ENCODE assay signal across 16 cellular contexts in genomic region chr1:171615122-171615906, GRCh38. TPM values are rescaled to one million over a fixed set of nuclear protein-coding genes. Genes with fewer than 3 reads are reported as not detected.
"Had no signal": no experiment of that assay in that cellular context is flagged by ENCODE, and none has a peak within 500 bp of the region (broad histone marks: within the 10 kb centered on the region; RNA-seq: fewer than 3 reads in every experiment).

No MANE protein-coding gene starts in this region.

RNA-seq across cellular contexts. Expression of gene MYOCOS, which starts 6.7 kb away (rescaled TPM):
- total RNA-seq: activated CD4-positive, alpha-beta T cell treated with anti-CD3 and anti-CD28 coated beads for 36 hours; ascending aorta; epithelial cell of proximal tubule; fibroblast of lung; hepatocyte; mucosa of descending colon; osteocyte; prostate gland; right atrium auricular region; subcutaneous adipose tissue; ureter; WTC11 had no signal
- polyA plus RNA-seq: adipose tissue, fibroblast of lung, foreskin keratinocyte, hepatocyte, liver had no signal

RNA-seq across cellular contexts. Expression of gene MYOC, which starts 37.2 kb away (rescaled TPM):
- total RNA-seq: activated CD4-positive, alpha-beta T cell treated with anti-CD3 and anti-CD28 coated beads for 36 hours; epithelial cell of proximal tubule; foreskin keratinocyte; hepatocyte; naive thymus-derived CD4-positive, alpha-beta T cell; osteocyte; WTC11 had no signal
- polyA plus RNA-seq: foreskin keratinocyte; hepatocyte; naive thymus-derived CD4-positive, alpha-beta T cell had no signal
